9 cellular contexts compared by ENCODE assay signal in the genomic region with DNA sequence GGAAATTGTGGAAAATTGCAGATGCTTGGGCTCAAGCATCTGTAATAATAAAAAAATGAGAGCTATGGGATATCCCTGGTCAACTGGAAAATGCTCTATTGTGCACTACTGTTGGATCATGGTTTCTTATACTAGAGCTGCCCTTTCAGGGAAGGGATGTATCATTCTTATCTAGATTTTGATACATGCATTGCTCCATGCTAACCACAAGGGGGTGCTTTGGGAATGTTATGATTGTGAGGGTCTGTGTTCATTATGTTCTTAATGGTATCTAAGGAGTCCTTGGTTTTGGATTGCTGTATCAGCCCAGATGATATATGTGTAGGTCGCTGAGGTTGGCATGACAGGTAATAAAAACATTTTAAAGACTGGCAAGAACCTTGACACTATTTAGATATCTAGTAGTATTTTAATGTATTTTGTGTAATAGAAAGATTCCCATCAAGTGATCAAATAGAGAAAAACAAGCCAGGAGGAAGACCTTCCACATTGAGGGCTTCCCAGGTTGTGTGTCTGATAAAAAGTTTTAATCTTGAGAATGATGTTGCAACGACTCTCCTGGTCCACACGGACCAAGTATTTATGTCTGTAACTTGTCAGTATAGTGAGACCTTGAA. TPM values are rescaled to one million over a fixed set of nuclear protein-coding genes. Genes with fewer than 3 reads are reported as not detected.
DNase-seq lines count a peak whose midpoint lies in the region; ATAC-seq and TF ChIP-seq lines count a peak whose summit lies in the region.
"Had no signal": no experiment of that assay in that cellular context is flagged by ENCODE, and none has a peak within 500 bp of the region (broad histone marks: within the 10 kb centered on the region; RNA-seq: fewer than 3 reads in every experiment).

No MANE protein-coding gene starts in this region.

- H2AFZ ChIP-seq in mesenchymal stem cell (ENCODE audit: low read depth, low read length), result no peak overlapping the region

- H2AK5ac ChIP-seq in mesenchymal stem cell (ENCODE audit: low read length, severe bottlenecking), result no peak overlapping the region

- no peaks in the 10 kb centered on the region for H3K9me3 Mint-ChIP-seq in MCF 10A (ENCODE audit: unreplicated experiment)

- H3K18ac ChIP-seq in mesenchymal stem cell (ENCODE audit: low read depth in 1 of 2, low read length in 2 of 2), result no peak overlapping the region

- H3K27ac ChIP-seq in mesenchymal stem cell (ENCODE audit: low read length, poor library complexity, severe bottlenecking) (no peak overlapping the region), caudate nucleus (ENCODE audit: low read depth, low read length) (no peak overlapping the region)
- H3K27ac ChIP-seq: SJSA1 had no signal

- no peaks in the 10 kb centered on the region for H3K27me3 Mint-ChIP-seq in MCF 10A (ENCODE audit: insufficient read depth, unreplicated experiment)

- H2BK5ac ChIP-seq in mesenchymal stem cell (ENCODE audit: low read depth, low read length, poor library complexity, severe bottlenecking), result no peak overlapping the region

- no peak overlapping the region for H3K4me2 ChIP-seq in mesenchymal stem cell (ENCODE audit: low read length, poor library complexity, severe bottlenecking)

- POLR2A ChIA-PET in MCF 10A (lab: Yijun Ruan, JAX), result interaction anchor here (0.5 to 2.1 kb wide), 5 partner anchors 21 to 386 kb away, joined by 3 to 7 read pairs (median 3); no protein-coding TSS in a partner anchor

- H2BK15ac ChIP-seq in mesenchymal stem cell (ENCODE audit: low read depth, poor library complexity, severe bottlenecking), result no peak overlapping the region

- WGBS in mesenchymal stem cell, result 88% methylated on average over 1 of the region's 3 CpGs

- DNase-seq in ELR (ENCODE audit: low read depth) (peak; percentile 53), LoVo (ENCODE audit: low spot score) (peak; percentile 12), MCF 10A (ENCODE audit: unreplicated experiment) (peak; percentile 63), mesenchymal stem cell (peak; percentile 11), caudate nucleus (lab: John Stamatoyannopoulos, UW) (no peak)
- DNase-seq in effector CD8-positive, alpha-beta T cell (lab: John Stamatoyannopoulos, UW), result no peak

- H3K4me1 ChIP-seq in mesenchymal stem cell (ENCODE audit: control insufficient read depth, insufficient read depth, low read depth, low read length), result no peaks in the 10 kb centered on the region
- H3K4me1 ChIP-seq: SJSA1 had no signal

- H3K9ac ChIP-seq in mesenchymal stem cell (ENCODE audit: low read length), result no peak overlapping the region

- no peak overlapping the region for H3K4ac ChIP-seq in mesenchymal stem cell (ENCODE audit: low read depth in 1 of 2, low read length in 2 of 2)

- no peak overlapping the region for H2BK120ac ChIP-seq in mesenchymal stem cell (ENCODE audit: low read depth, low read length)

- H3K4me3 Mint-ChIP-seq in MCF 10A (ENCODE audit: unreplicated experiment), result no peak overlapping the region

- H3K36me3 Mint-ChIP-seq in MCF 10A (ENCODE audit: insufficient read depth, unreplicated experiment), result peaks cover 42% of the 10 kb centered on the region

- no peaks in the 10 kb centered on the region for H3K9me3 ChIP-seq in mesenchymal stem cell (ENCODE audit: control insufficient read depth, low read length)
- H3K9me3 ChIP-seq: SJSA1 had no signal

- no peaks in the 10 kb centered on the region for H3K27me3 ChIP-seq in mesenchymal stem cell (ENCODE audit: control insufficient read depth in 1 of 2, insufficient read depth in 1 of 2, low read length in 2 of 2)
- H3K27me3 ChIP-seq: SJSA1 had no signal

- no peaks in the 10 kb centered on the region for H3K79me1 ChIP-seq in mesenchymal stem cell (replicated peaks; ENCODE audit: low read length, poor library complexity, severe bottlenecking)

- H4K91ac ChIP-seq in mesenchymal stem cell (ENCODE audit: low read length), result no peak overlapping the region

- H2BK12ac ChIP-seq in mesenchymal stem cell (ENCODE audit: low read length in 2 of 2), result no peak overlapping the region

- H3K27ac Mint-ChIP-seq in MCF 10A (ENCODE audit: low read depth, unreplicated experiment), result no peak overlapping the region

- no peaks in the 10 kb centered on the region for H3K4me1 Mint-ChIP-seq in MCF 10A (ENCODE audit: insufficient read depth, unreplicated experiment)

- intact Hi-C loops in MCF 10A (cut with micrococcal nuclease), result loop anchor here (1.0 to 10.0 kb wide), 2 partner anchors 115 to 680 kb away; no protein-coding TSS in a partner anchor

- H3K23ac ChIP-seq in mesenchymal stem cell (ENCODE audit: low read length in 2 of 2), result no peak overlapping the region

- H3K4me3 ChIP-seq in mesenchymal stem cell (ENCODE audit: insufficient read depth in 1 of 2, low read depth in 1 of 2, low read length in 2 of 2), result no peak overlapping the region
- H3K4me3 ChIP-seq: SJSA1 had no signal

- CTCF ChIA-PET in MCF 10A (lab: Yijun Ruan, JAX), result interaction anchor here (0.5 to 8.2 kb wide), 25 partner anchors 9 to 1047 kb away, joined by 3 to 175 read pairs (median 3); no protein-coding TSS in a partner anchor

- BruUV-seq in MCF 10A (replicated peaks; lab: Mats Ljungman, UMichigan), result no TSS peak

- no peak for ATAC-seq in HG03521 (IDR thresholded peaks at IDR 0.05; ENCODE audit: unreplicated experiment)
- no peak for ATAC-seq in GM18502 (IDR thresholded peaks at IDR 0.05; ENCODE audit: poor library complexity, unreplicated experiment)

- peak; percentile 54 for TF ChIP-seq CTCF in MCF 10A (IDR thresholded peaks at IDR 0.05; ENCODE audit: unreplicated experiment)

- H3K14ac ChIP-seq in mesenchymal stem cell (ENCODE audit: low read length in 2 of 2), result no peak overlapping the region

- H3K36me3 ChIP-seq in mesenchymal stem cell (ENCODE audit: control insufficient read depth in 1 of 2, insufficient read depth in 2 of 2, low read depth in 1 of 2, low read length in 2 of 2), result peaks cover 26 to 32% of the 10 kb centered on the region in 2 experiments

- H4K8ac ChIP-seq in mesenchymal stem cell (ENCODE audit: low read length), result no peak overlapping the region

RNA-seq across cellular contexts. Expression of gene TLR2, which starts 49.2 kb away (rescaled TPM):
- total RNA-seq in MCF 10A (2022), result 0.23 and 0.49 TPM in 2 replicates
- polyA plus RNA-seq in mesenchymal stem cell (2013, experiment 1 of 2), result 0.06 TPM
- polyA plus RNA-seq in mesenchymal stem cell (2013, experiment 2 of 2), result 0.05 TPM
- total RNA-seq: SJSA1 had no signal

Comparison
In these comparisons a context has a peak if more than half of its experiments do, and no peak if none do; other contexts are left out.
1. DNase-seq: peak in ELR (single experiment), LoVo (single experiment), MCF 10A (single experiment) and mesenchymal stem cell (single experiment); none in caudate nucleus (0 of 61) and effector CD8-positive, alpha-beta T cell (single experiment).